19 cellular contexts compared by ENCODE assay signal in genomic region chr21:28937737-28938136, GRCh38.
"Had no signal": no experiment of that assay in that cellular context is flagged by ENCODE, and none has a peak within 500 bp of the region (broad histone marks: within the 10 kb centered on the region; RNA-seq: fewer than 3 reads in every experiment).

No MANE protein-coding gene starts in this region.

- H3K9me3 ChIP-seq: lower lobe of right lung, pancreas, right atrium auricular region, spleen, testis, tibial artery had no signal

- DNase-seq: cortex of kidney; hypothalamus; immature natural killer cell; islet precursor cell; kidney glomerular epithelial cell; left ventricle myocardium superior; lower lobe of right lung; natural killer cell; pancreas; spleen; stimulated activated CD4-positive, alpha-beta T cell treated with anti-CD3 and anti-CD28 coated beads, Interleukin-4, amount 100 ng/mL, for 4 hours; stimulated activated naive CD8-positive, alpha-beta T cell treated with anti-CD3 and anti-CD28 coated beads, Interleukin-15, Interleukin-2, amounts not matched to agents 100 U/mL and 50 U/mL, for 24 hours; substantia nigra; testis; tibial artery had no signal

- H3K4me1 ChIP-seq: lower lobe of right lung, right atrium auricular region, testis had no signal

- H3K27me3 Mint-ChIP-seq: stimulated activated memory B cell treated with anti-CD40 and anti-IgM and Interleukin-4, amounts not matched to agents 10 μg/mL and 1 μg/mL and 100 μg/mL, for 72 hours; type B pancreatic cell had no signal

- H3K27ac ChIP-seq: lower lobe of right lung, pancreas, right atrium auricular region, spleen, testis, tibial artery had no signal

- H3K9me3 Mint-ChIP-seq: immature natural killer cell; natural killer cell; stimulated activated memory B cell treated with anti-CD40 and anti-IgM and Interleukin-4, amounts not matched to agents 10 μg/mL and 1 μg/mL and 100 μg/mL, for 72 hours; type B pancreatic cell had no signal

- H3K27ac Mint-ChIP-seq: stimulated activated memory B cell treated with anti-CD40 and anti-IgM and Interleukin-4, amounts not matched to agents 10 μg/mL and 1 μg/mL and 100 μg/mL, for 72 hours; type B pancreatic cell had no signal

- H3K27me3 ChIP-seq: pancreas, right atrium auricular region, spleen, testis, tibial artery had no signal

- H3K4me3 Mint-ChIP-seq: immature natural killer cell; natural killer cell; stimulated activated memory B cell treated with anti-CD40 and anti-IgM and Interleukin-4, amounts not matched to agents 10 μg/mL and 1 μg/mL and 100 μg/mL, for 72 hours; type B pancreatic cell had no signal

- H3K4me1 Mint-ChIP-seq: natural killer cell; stimulated activated memory B cell treated with anti-CD40 and anti-IgM and Interleukin-4, amounts not matched to agents 10 μg/mL and 1 μg/mL and 100 μg/mL, for 72 hours had no signal

- ATAC-seq: left ventricle myocardium superior; lower lobe of right lung; natural killer cell; pancreas; sciatic nerve; stimulated activated memory B cell treated with anti-CD40 and anti-IgM and Interleukin-4, amounts not matched to agents 10 μg/mL and 1 μg/mL and 100 μg/mL, for 72 hours; stimulated activated naive CD8-positive, alpha-beta T cell treated with anti-CD3 and anti-CD28 coated beads, Interleukin-15, Interleukin-2, amounts not matched to agents 100 U/mL and 50 U/mL, for 24 hours had no signal

- H3K4me3 ChIP-seq: lower lobe of right lung, pancreas, right atrium auricular region, spleen, testis, tibial artery had no signal
